In the genomic region with DNA sequence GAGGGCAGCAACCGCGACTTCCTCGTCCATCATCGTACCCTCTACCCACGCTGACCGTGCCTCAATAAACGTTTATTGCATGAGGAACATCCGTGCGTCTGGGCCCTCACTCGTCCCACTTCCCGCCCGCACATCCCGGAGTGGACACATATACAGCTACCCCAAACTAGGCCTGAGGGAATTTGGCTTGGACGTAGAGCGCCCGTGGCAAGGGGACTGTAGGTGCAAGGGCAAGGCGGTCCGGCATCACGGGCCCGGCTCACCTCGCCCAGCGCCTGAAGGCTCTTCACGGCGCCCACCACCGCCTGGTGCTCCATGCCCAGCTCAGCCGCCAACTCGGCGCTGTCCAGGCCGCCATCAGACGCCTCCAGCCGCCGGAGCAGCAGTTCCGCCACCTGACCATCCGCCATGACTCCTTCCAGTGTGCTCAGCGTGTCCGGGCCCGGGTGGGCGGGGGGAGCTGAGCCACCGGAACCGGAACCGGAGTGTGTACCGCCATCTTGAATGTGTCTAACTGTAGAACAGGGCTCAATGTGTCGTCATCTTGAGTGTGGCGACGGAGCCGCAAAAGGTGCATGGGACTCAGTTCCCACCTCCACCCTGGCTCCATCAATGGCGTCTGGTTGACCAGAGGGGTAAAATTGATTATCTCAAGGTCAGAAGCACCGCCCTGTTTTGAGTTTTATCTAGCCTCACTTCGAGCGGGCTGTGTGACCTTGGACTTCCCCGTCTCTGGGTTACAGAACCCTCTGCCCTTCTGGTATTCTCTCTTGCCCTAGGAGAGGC, we compare ENCODE assay signal across 8 cellular contexts. TPM values are rescaled to one million over a fixed set of nuclear protein-coding genes. Genes with fewer than 3 reads are reported as not detected.
DNase-seq lines count a peak whose midpoint lies in the region; ATAC-seq and TF ChIP-seq lines count a peak whose summit lies in the region.

TSS of gene FARSA (minus strand) at position 425 of the 786 bp plus-strand sequence. CDS start at position 410, 15 bp downstream.

- TF ChIP-seq CTCF in Loucy (conservative IDR thresholded peaks at IDR 0.05; ENCODE audit: low read length) (no peak), fibroblast of villous mesenchyme (IDR thresholded peaks at IDR 0.05; ENCODE audit: insufficient read depth, low read depth, low read length) (no peak), nephron progenitor cell (IDR thresholded peaks at IDR 0.05) (no peak)

- peaks cover 0 to 2% (median 0%) of the 10 kb centered on the region in 8 donors for H3K9me3 Mint-ChIP-seq in CD4-positive, alpha-beta memory T cell
- H3K9me3 Mint-ChIP-seq in nephron progenitor cell = no peaks in the 10 kb centered on the region
- H3K9me3 Mint-ChIP-seq in stimulated activated naive CD8-positive, alpha-beta T cell treated with anti-CD3 and anti-CD28 coated beads, Interleukin-15, Interleukin-2, amounts not matched to agents 100 ng/mL and 50 ng/mL, for 24 hours = no peaks in the 10 kb centered on the region

- peak; percentile 79 to 92 (median 80) for DNase-seq in CD4-positive, alpha-beta memory T cell
- peak; percentile 75 for DNase-seq in SHP77 treated with DMSO at 0.1 percent for 48 hours (lab: John Stamatoyannopoulos, UW)
- DNase-seq in activated gamma-delta T cell (lab: John Stamatoyannopoulos, UW) = peak; percentile 73
- DNase-seq in fibroblast of villous mesenchyme (ENCODE audit: low read depth) = peak; percentile 92
- peak; percentile 88 for DNase-seq in nephron progenitor cell

- peaks cover 25% of the 10 kb centered on the region for H4K20me1 ChIP-seq in Loucy (ENCODE audit: insufficient read depth, low read length, poor library complexity, severe bottlenecking)

- no peaks in the 10 kb centered on the region for H3K27me3 Mint-ChIP-seq in CD4-positive, alpha-beta memory T cell
- H3K27me3 Mint-ChIP-seq in nephron progenitor cell (ENCODE audit: low read depth, poor library complexity) = no peaks in the 10 kb centered on the region
- no peaks in the 10 kb centered on the region for H3K27me3 Mint-ChIP-seq in stimulated activated naive CD8-positive, alpha-beta T cell treated with anti-CD3 and anti-CD28 coated beads, Interleukin-15, Interleukin-2, amounts not matched to agents 100 ng/mL and 50 ng/mL, for 24 hours

- peak within 1 kb of the TSS; percentile 94 to 99 (median 97) for H3K4me3 Mint-ChIP-seq in CD4-positive, alpha-beta memory T cell
- peak within 1 kb of the TSS; percentile 99 for H3K4me3 Mint-ChIP-seq in nephron progenitor cell
- H3K4me3 Mint-ChIP-seq in stimulated activated naive CD8-positive, alpha-beta T cell treated with anti-CD3 and anti-CD28 coated beads, Interleukin-15, Interleukin-2, amounts not matched to agents 100 ng/mL and 50 ng/mL, for 24 hours = peak within 1 kb of the TSS; percentile 98

- peak within 1 kb of the TSS; percentile 80 to 86 for H3K4me3 ChIP-seq in CD4-positive, alpha-beta memory T cell (ENCODE audit: low read length in 2 of 2)
- H3K4me3 ChIP-seq in Loucy (ENCODE audit: low read length, poor library complexity, severe bottlenecking) (peak within 1 kb of the TSS; percentile 95), fibroblast of villous mesenchyme (ENCODE audit: low read depth, low read length) (peak within 1 kb of the TSS; percentile 98)

- peak within 1 kb of the TSS; percentile 99 for H3K4me2 ChIP-seq in Loucy (ENCODE audit: low read depth, low read length, poor library complexity, severe bottlenecking)

- CTCF ChIA-PET in CD4-positive, alpha-beta memory T cell (lab: Charles Lee; ENCODE audit: partially characterized antibody) = interaction anchor here (1.2 to 2.3 kb wide), 10 partner anchors 14 to 171 kb away, joined by 3 to 15 read pairs (median 4); partner anchors contain the start of genes GCDH and SYCE2

- peaks cover 18 to 40% (median 28%) of the 10 kb centered on the region in 4 donors for H3K4me1 Mint-ChIP-seq in CD4-positive, alpha-beta memory T cell
- H3K4me1 Mint-ChIP-seq in nephron progenitor cell = peaks cover 39% of the 10 kb centered on the region
- H3K4me1 Mint-ChIP-seq in stimulated activated naive CD8-positive, alpha-beta T cell treated with anti-CD3 and anti-CD28 coated beads, Interleukin-15, Interleukin-2, amounts not matched to agents 100 ng/mL and 50 ng/mL, for 24 hours (ENCODE audit: low read depth) = peaks cover 50% of the 10 kb centered on the region

- intact Hi-C loops in CD4-positive, alpha-beta memory T cell (cut with micrococcal nuclease) = loop anchor here (1.0 to 10.0 kb wide), 3 partner anchors 12 to 199 kb away; partner anchors contain the start of genes GET3, RAD23A and TRIR

- H3K27me3 ChIP-seq in CD4-positive, alpha-beta memory T cell (ENCODE audit: insufficient read depth, low read length) = no peaks in the 10 kb centered on the region
- H3K27me3 ChIP-seq in Loucy (ENCODE audit: insufficient read depth, low read length, poor library complexity, severe bottlenecking) = peaks cover 4% of the 10 kb centered on the region

- H2AFZ ChIP-seq in Loucy (ENCODE audit: low read length) = peak within 1 kb of the TSS; percentile 83

- peak within 1 kb of the TSS; percentile 79 to 97 (median 96) for H3K27ac Mint-ChIP-seq in CD4-positive, alpha-beta memory T cell
- peak within 1 kb of the TSS; percentile 91 for H3K27ac Mint-ChIP-seq in nephron progenitor cell
- peak within 1 kb of the TSS; percentile 92 for H3K27ac Mint-ChIP-seq in stimulated activated naive CD8-positive, alpha-beta T cell treated with anti-CD3 and anti-CD28 coated beads, Interleukin-15, Interleukin-2, amounts not matched to agents 100 ng/mL and 50 ng/mL, for 24 hours

- H3F3A ChIP-seq in Loucy (ENCODE audit: low read depth) = peaks cover 9% of the 10 kb centered on the region

- peaks cover 23% of the 10 kb centered on the region for H3K36me3 ChIP-seq in CD4-positive, alpha-beta memory T cell (ENCODE audit: insufficient read depth, low read length)
- H3K36me3 ChIP-seq in Loucy (ENCODE audit: insufficient read depth, low read length) = peaks cover 11% of the 10 kb centered on the region; the same call in 1 of the 2 replicates

- H3K79me2 ChIP-seq in Loucy (ENCODE audit: insufficient read depth, low read length) = peaks cover 63% of the 10 kb centered on the region

- H3K4me1 ChIP-seq in CD4-positive, alpha-beta memory T cell (ENCODE audit: insufficient read depth, low read length) = peaks cover 34% of the 10 kb centered on the region
- H3K4me1 ChIP-seq in Loucy (ENCODE audit: insufficient read depth, low read length, poor library complexity, severe bottlenecking) = peaks cover 52% of the 10 kb centered on the region

- H3K9me2 ChIP-seq in Loucy (replicated peaks; ENCODE audit: low read depth, low read length) = no peaks in the 10 kb centered on the region

- peak; percentile 29 for ATAC-seq in GM21367 (IDR thresholded peaks at IDR 0.05; ENCODE audit: unreplicated experiment)

- peaks cover 5 to 27% of the 10 kb centered on the region in 2 donors for H3K36me3 Mint-ChIP-seq in CD4-positive, alpha-beta memory T cell
- H3K36me3 Mint-ChIP-seq in nephron progenitor cell (ENCODE audit: low read depth) = peaks cover 18% of the 10 kb centered on the region
- H3K36me3 Mint-ChIP-seq in stimulated activated naive CD8-positive, alpha-beta T cell treated with anti-CD3 and anti-CD28 coated beads, Interleukin-15, Interleukin-2, amounts not matched to agents 100 ng/mL and 50 ng/mL, for 24 hours (ENCODE audit: low read depth) = peaks cover 40% of the 10 kb centered on the region

- no peaks in the 10 kb centered on the region for H3K9me3 ChIP-seq in CD4-positive, alpha-beta memory T cell (ENCODE audit: control insufficient read depth in 1 of 2, low read length in 2 of 2)
- H3K9me3 ChIP-seq in Loucy (ENCODE audit: insufficient read depth, low read depth, low read length) = no peaks in the 10 kb centered on the region

- POLR2A ChIA-PET in CD4-positive, alpha-beta memory T cell (lab: Charles Lee; ENCODE audit: partially characterized antibody) = interaction anchor here (1.2 to 3.5 kb wide), 11 partner anchors 9 to 166 kb away, joined by 3 to 41 read pairs (median 6); partner anchors contain the start of genes GCDH, JUNB, RAD23A and SYCE2

- H3K27ac ChIP-seq in CD4-positive, alpha-beta memory T cell (ENCODE audit: low read depth, low read length) = peak within 1 kb of the TSS; percentile 71

- H3K9ac ChIP-seq in Loucy (ENCODE audit: low read depth, low read length, poor library complexity, severe bottlenecking) = peak within 1 kb of the TSS; percentile 96

RNA-seq across cellular contexts. Expression of gene FARSA, which starts in this region (rescaled TPM):
- 10 to 100 TPM; 53.8 to 59.1 TPM for total RNA-seq in CD4-positive, alpha-beta memory T cell
- polyA plus RNA-seq in CD4-positive, alpha-beta memory T cell = 10 to 100 TPM; 63.2 to 68.1 TPM
- total RNA-seq in fibroblast of villous mesenchyme = 65.2 and 70.2 TPM in 2 replicates

Comparison
In these comparisons a context has a peak if more than half of its experiments do, and no peak if none do; other contexts are left out.
1. Peak in every context shown above with its lines: DNase-seq, ATAC-seq, H3K4me3 ChIP-seq and H3K27ac ChIP-seq.